Comparison of ENCODE assay signal across 18 cellular contexts in the genomic region with DNA sequence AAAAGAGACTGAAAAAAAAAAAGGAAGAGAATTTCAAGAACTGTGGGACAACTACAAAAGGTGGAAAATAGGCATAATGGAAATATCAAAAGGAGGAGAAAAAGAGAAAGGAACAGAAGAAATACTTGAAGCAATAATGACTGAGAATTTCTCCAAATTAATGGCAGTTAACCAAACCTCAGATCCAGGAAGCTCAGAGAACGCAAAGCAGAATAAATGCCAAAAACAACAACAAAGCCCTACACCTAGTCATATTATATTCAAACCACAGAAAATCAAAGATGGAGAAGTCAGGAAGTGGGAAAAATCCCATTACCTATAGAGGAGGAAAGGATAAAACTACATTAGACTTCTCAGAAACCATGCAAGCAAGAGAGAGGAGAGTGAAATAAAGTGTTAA. TPM values are rescaled to one million over a fixed set of nuclear protein-coding genes. Genes with fewer than 3 reads are reported as not detected.
DNase-seq lines count a peak whose midpoint lies in the region; ATAC-seq, FAIRE-seq and TF ChIP-seq lines count a peak whose summit lies in the region.
"Had no signal": no experiment of that assay in that cellular context is flagged by ENCODE, and none has a peak within 500 bp of the region (broad histone marks: within the 10 kb centered on the region; RNA-seq: fewer than 3 reads in every experiment).

No MANE protein-coding gene starts in this region.

- ATAC-seq in PC-3, result no peak

- H3K27me3 Mint-ChIP-seq in type B pancreatic cell, result no peaks in the 10 kb centered on the region

- no peak overlapping the region for H3K18ac ChIP-seq in mesenchymal stem cell (ENCODE audit: low read depth in 1 of 2, low read length in 2 of 2)

- H3K27ac Mint-ChIP-seq in type B pancreatic cell, result no peak overlapping the region

- intact Hi-C loops in PC-3 (cut with micrococcal nuclease), result no loop called here

- CTCF ChIA-PET in PC-3 (lab: Charles Lee), result no interaction called here

- H3K9me2 ChIP-seq in GM23248 (ENCODE audit: insufficient read depth) (no peaks in the 10 kb centered on the region), PC-3 (replicated peaks; ENCODE audit: low read length) (no peaks in the 10 kb centered on the region)

- H4K20me1 ChIP-seq in GM23248 (ENCODE audit: insufficient read depth) (no peaks in the 10 kb centered on the region), PC-3 (ENCODE audit: low read length) (no peaks in the 10 kb centered on the region)

- TF ChIP-seq CTCF in PC-3 (conservative IDR thresholded peaks at IDR 0.05; ENCODE audit: low read depth, low read length), result no peak
- TF ChIP-seq CTCF in bronchial epithelial cell (IDR thresholded peaks at IDR 0.05; ENCODE audit: insufficient read depth, low read length, severe bottlenecking), result no peak
- no peak for TF ChIP-seq CTCF in fibroblast of the aortic adventitia (IDR thresholded peaks at IDR 0.05; ENCODE audit: insufficient read depth, low read length)
- TF ChIP-seq CTCF in type B pancreatic cell (conservative IDR thresholded peaks at IDR 0.05), result no peak

- no peak overlapping the region for H3K27ac ChIP-seq in GM23248
- no peak overlapping the region for H3K27ac ChIP-seq in PC-3 (ENCODE audit: low read length)
- H3K27ac ChIP-seq in mesenchymal stem cell (ENCODE audit: low read length, poor library complexity, severe bottlenecking), result no peak overlapping the region
- H3K27ac ChIP-seq: C4-2B, SJCRH30 had no signal

- no peak overlapping the region for H3K4me3 ChIP-seq in GM23248
- H3K4me3 ChIP-seq in PC-3 (ENCODE audit: low read length), result no peak overlapping the region
- H3K4me3 ChIP-seq in bronchial epithelial cell (ENCODE audit: low read depth, low read length), result no peak overlapping the region
- no peak overlapping the region for H3K4me3 ChIP-seq in fibroblast of the aortic adventitia (ENCODE audit: low read depth, low read length)
- no peak overlapping the region for H3K4me3 ChIP-seq in mesenchymal stem cell (ENCODE audit: insufficient read depth in 1 of 2, low read depth in 1 of 2, low read length in 2 of 2)
- H3K4me3 ChIP-seq: HAP-1, SJCRH30 had no signal

- H3K4me2 ChIP-seq in GM23248 (ENCODE audit: unreplicated experiment), result no peak overlapping the region
- H3K4me2 ChIP-seq in PC-3 (ENCODE audit: low read length), result peak overlapping the region; percentile 20; the same call in 1 of the 2 replicates
- H3K4me2 ChIP-seq in mesenchymal stem cell (ENCODE audit: low read length, poor library complexity, severe bottlenecking), result no peak overlapping the region

- H3F3A ChIP-seq in GM23248 (ENCODE audit: insufficient read depth) (peaks cover 18% of the 10 kb centered on the region), PC-3 (ENCODE audit: low read length, unreplicated experiment) (peaks cover 10% of the 10 kb centered on the region)

- no peak overlapping the region for H3K23ac ChIP-seq in mesenchymal stem cell (ENCODE audit: low read length in 2 of 2)

- POLR2A ChIA-PET in PC-3 (lab: Charles Lee; ENCODE audit: unreplicated experiment), result no interaction called here

- H2BK120ac ChIP-seq in mesenchymal stem cell (ENCODE audit: low read depth, low read length), result no peak overlapping the region

- H4K8ac ChIP-seq in mesenchymal stem cell (ENCODE audit: low read length), result no peak overlapping the region

- H3K79me2 ChIP-seq in GM23248 (ENCODE audit: insufficient read depth), result no peaks in the 10 kb centered on the region
- no peaks in the 10 kb centered on the region for H3K79me2 ChIP-seq in PC-3 (ENCODE audit: low read length)

- no peak for FAIRE-seq in bronchial epithelial cell (lab: Jason Lieb, UNC)

- DNase-seq in GM23248, result no peak
- DNase-seq in PC-3, result peak; percentile 43
- DNase-seq in bronchial epithelial cell (ENCODE audit: low read depth), result peak; percentile 56
- peak; percentile 57 for DNase-seq in fibroblast of the aortic adventitia (ENCODE audit: low read depth)
- no peak for DNase-seq in activated CD8-positive, alpha-beta memory T cell treated with anti-CD3 and anti-CD28 coated beads, Interleukin-2, amount 50 U/mL, for 48 hours
- DNase-seq in mesenchymal stem cell, result no peak
- no peak for DNase-seq in activated gamma-delta T cell (lab: John Stamatoyannopoulos, UW)
- no peak for DNase-seq in type B pancreatic cell (ENCODE audit: extremely low spot score, unreplicated experiment)
- DNase-seq: ACHN, AML-193, DMS79, NCI-H1105 treated with DMSO at 0.1 percent for 48 hours, NCI-H1694, NCI-H2081 treated with DMSO at 0.1 percent for 48 hours, NCI-H748 treated with DMSO at 0.1 percent for 48 hours, SJCRH30 had no signal

- H3K27me3 ChIP-seq in GM23248 (replicated peaks; ENCODE audit: insufficient read depth) (no peaks in the 10 kb centered on the region), PC-3 (ENCODE audit: low read length) (no peaks in the 10 kb centered on the region), bronchial epithelial cell (ENCODE audit: control insufficient read depth, insufficient read depth, low read length) (no peaks in the 10 kb centered on the region), mesenchymal stem cell (ENCODE audit: control insufficient read depth in 1 of 2, insufficient read depth in 1 of 2, low read length in 2 of 2) (no peaks in the 10 kb centered on the region)
- H3K27me3 ChIP-seq: SJCRH30 had no signal

- no peaks in the 10 kb centered on the region for H3K9me3 Mint-ChIP-seq in type B pancreatic cell

- H2BK15ac ChIP-seq in mesenchymal stem cell (ENCODE audit: low read depth, poor library complexity, severe bottlenecking), result no peak overlapping the region

- in situ Hi-C loops in GM23248 (cut with MboI), result no loop called here

- H3K9me3 ChIP-seq in GM23248 (ENCODE audit: low read depth), result peaks cover 3% of the 10 kb centered on the region
- no peaks in the 10 kb centered on the region for H3K9me3 ChIP-seq in PC-3 (ENCODE audit: low read length)
- H3K9me3 ChIP-seq in mesenchymal stem cell (ENCODE audit: control insufficient read depth, low read length), result no peaks in the 10 kb centered on the region
- H3K9me3 ChIP-seq: HAP-1, SJCRH30 had no signal

- H3K36me3 ChIP-seq in GM23248 (ENCODE audit: low read depth), result no peaks in the 10 kb centered on the region
- H3K36me3 ChIP-seq in PC-3 (ENCODE audit: low read depth, low read length), result no peaks in the 10 kb centered on the region
- no peaks in the 10 kb centered on the region for H3K36me3 ChIP-seq in bronchial epithelial cell (ENCODE audit: control insufficient read depth, insufficient read depth, low read length)
- H3K36me3 ChIP-seq in mesenchymal stem cell (ENCODE audit: control insufficient read depth in 1 of 2, insufficient read depth in 2 of 2, low read depth in 1 of 2, low read length in 2 of 2), result no peaks in the 10 kb centered on the region
- H3K36me3 ChIP-seq: HAP-1, SJCRH30 had no signal

- peak overlapping the region; percentile 45; the same call in 1 of the 2 replicates for H2AFZ ChIP-seq in GM23248
- 0 out of 2 replicates have a peak overlapping the region, but pooled peaks have one; percentile 43 for H2AFZ ChIP-seq in PC-3 (ENCODE audit: low read length)
- H2AFZ ChIP-seq in mesenchymal stem cell (ENCODE audit: low read depth, low read length), result no peak overlapping the region

- no peak overlapping the region for H2BK5ac ChIP-seq in mesenchymal stem cell (ENCODE audit: low read depth, low read length, poor library complexity, severe bottlenecking)

- WGBS in GM23248 (ENCODE audit: low coverage in 1 of 2, low lambda C conversion rate in 2 of 2, missing lambda C conversion rate in 2 of 2), 2 experiments, result 72 to 92% methylated on average over 1 of the region's 1 CpG
- WGBS in mesenchymal stem cell, result no CpG with 5 or more reads among the region's 1 CpG

- H3K9ac ChIP-seq in GM23248, result no peak overlapping the region
- H3K9ac ChIP-seq in PC-3 (ENCODE audit: low read length), result no peak overlapping the region
- H3K9ac ChIP-seq in mesenchymal stem cell (ENCODE audit: low read length), result no peak overlapping the region

- H2AK5ac ChIP-seq in mesenchymal stem cell (ENCODE audit: low read length, severe bottlenecking), result no peak overlapping the region

- H3K4ac ChIP-seq in mesenchymal stem cell (ENCODE audit: low read depth in 1 of 2, low read length in 2 of 2), result no peak overlapping the region

- no TSS peak for BruUV-seq in PC-3 (replicated peaks; lab: Mats Ljungman, UMichigan)

- no peaks in the 10 kb centered on the region for H3K79me1 ChIP-seq in mesenchymal stem cell (replicated peaks; ENCODE audit: low read length, poor library complexity, severe bottlenecking)

- H2BK12ac ChIP-seq in mesenchymal stem cell (ENCODE audit: low read length in 2 of 2), result no peak overlapping the region

- no peak overlapping the region for H3K14ac ChIP-seq in mesenchymal stem cell (ENCODE audit: low read length in 2 of 2)

- no peak overlapping the region for H3K4me3 Mint-ChIP-seq in type B pancreatic cell

- no peaks in the 10 kb centered on the region for H3K36me3 Mint-ChIP-seq in type B pancreatic cell

- H4K91ac ChIP-seq in mesenchymal stem cell (ENCODE audit: low read length), result no peak overlapping the region

- peaks cover 22% of the 10 kb centered on the region for H3K4me1 Mint-ChIP-seq in type B pancreatic cell (ENCODE audit: unreplicated experiment)

- H3K4me1 ChIP-seq in GM23248 (ENCODE audit: insufficient read depth), result peaks cover 24% of the 10 kb centered on the region
- H3K4me1 ChIP-seq in PC-3 (ENCODE audit: insufficient read depth, low read length), result peaks cover 39% of the 10 kb centered on the region
- peaks cover 6% of the 10 kb centered on the region for H3K4me1 ChIP-seq in mesenchymal stem cell (ENCODE audit: control insufficient read depth, insufficient read depth, low read depth, low read length)

RNA-seq across cellular contexts. Expression of a gene that starts 20.7 kb away (rescaled TPM):
- total RNA-seq in GM23248 (2014; rRNA removed; shearing (Covaris generic)), result 47.6 and 49.3 TPM in 2 replicates
- polyA plus RNA-seq in GM23248 (2016; fragmentation: Nextera tagmentation; extraction: Ambion mirVana), result 71.0 and 72.6 TPM in 2 replicates
- total RNA-seq in PC-3 (2014; rRNA removed) (35.8 and 40.9 TPM in 2 replicates), bronchial epithelial cell (31.6 and 75.1 TPM in 2 replicates), fibroblast of the aortic adventitia (ENCODE audit: low replicate concordance) (48.5 and 59.3 TPM in 2 replicates), type B pancreatic cell (ENCODE audit: low replicate concordance) (87.1 and 88.1 TPM in 2 replicates)
- 84.2 TPM for polyA plus RNA-seq in mesenchymal stem cell (2013, experiment 1 of 2)
- polyA plus RNA-seq in mesenchymal stem cell (2013, experiment 2 of 2), result 86.4 TPM

RNA-seq across cellular contexts. Expression of a gene that starts 53.2 kb away (rescaled TPM):
- 60.0 and 87.0 TPM in 2 replicates for total RNA-seq in GM23248 (2014; rRNA removed; shearing (Covaris generic))
- 65.3 and 67.9 TPM in 2 replicates for polyA plus RNA-seq in GM23248 (2016; fragmentation: Nextera tagmentation; extraction: Ambion mirVana)
- total RNA-seq in PC-3 (2014; rRNA removed) (2.0 and 4.1 TPM in 2 replicates), bronchial epithelial cell (1.1 and 1.3 TPM in 2 replicates), fibroblast of the aortic adventitia (ENCODE audit: low replicate concordance) (36.5 and 61.9 TPM in 2 replicates), type B pancreatic cell (ENCODE audit: low replicate concordance) (10.9 and 15.2 TPM in 2 replicates)
- 111 TPM for polyA plus RNA-seq in mesenchymal stem cell (2013, experiment 1 of 2)
- 109 TPM for polyA plus RNA-seq in mesenchymal stem cell (2013, experiment 2 of 2)

Comparison
In these comparisons a context has a peak if more than half of its experiments do, and no peak if none do; other contexts are left out.
1. DNase-seq: peak in PC-3 (single experiment), bronchial epithelial cell (single experiment) and fibroblast of the aortic adventitia (single experiment); none in GM23248 (single experiment), activated CD8-positive, alpha-beta memory T cell treated with anti-CD3 and anti-CD28 coated beads, Interleukin-2, amount 50 U/mL, for 48 hours (single experiment), mesenchymal stem cell (single experiment), activated gamma-delta T cell (single experiment) and type B pancreatic cell (single experiment).